Comparison of ENCODE assay signal across 24 cellular contexts in genomic region chr11:91178366-91178765, GRCh38.
"Had no signal": no experiment of that assay in that cellular context is flagged by ENCODE, and none has a peak within 500 bp of the region (broad histone marks: within the 10 kb centered on the region; RNA-seq: fewer than 3 reads in every experiment).

No MANE protein-coding gene starts in this region.

- H3K27ac ChIP-seq: SJCRH30, VCaP had no signal

- H3K27me3 ChIP-seq: SJCRH30 had no signal

- H3K4me1 ChIP-seq: SJCRH30 had no signal

- H3K9me3 ChIP-seq: SJCRH30 had no signal

- H3K36me3 ChIP-seq: SJCRH30 had no signal

- H3K4me3 ChIP-seq: SJCRH30 had no signal

- DNase-seq: activated CD4-positive, alpha-beta memory T cell treated with anti-CD3 and anti-CD28 coated beads for 36 hours; activated CD4-positive, alpha-beta T cell treated with anti-CD3 and anti-CD28 coated beads, Interleukin-2, amount 10 ng/mL, durations not matched to agents 7 days and 5 days; activated CD4-positive, CD25-positive, alpha-beta regulatory T cell; activated CD8-positive, alpha-beta memory T cell treated with anti-CD3 and anti-CD28 coated beads for 24 hours; activated effector memory CD4-positive, alpha-beta T cell treated with anti-CD3 and anti-CD28 coated beads, Interleukin-2, amount 50 U/mL, for 16 hours; activated naive CD4-positive, alpha-beta T cell treated with Interleukin-2 at 50 U/mL for 16 hours; activated naive CD8-positive, alpha-beta T cell treated with anti-CD3 and anti-CD28 coated beads, Interleukin-2, amount 50 U/mL, for 24 hours; activated T-cell treated with anti-CD3 and anti-CD28 coated beads, Interleukin-2, amount 50 U/mL, for 4 hours; caudate nucleus; NCI-H1048; NCI-H1417; NCI-H1930; NCI-H2171; NCI-H2227 treated with DMSO at 0.1 percent for 48 hours; NCI-H510A; NCI-H526 treated with DMSO at 0.1 percent for 48 hours; NK-92 treated with Interleukin-12 subunit alpha and Interleukin-12 subunit beta, amount 100 ng/mL, for 24 hours; OCI-M1; Right ventricle myocardium superior; RPMI8226; SJCRH30; T-helper 17 cell; T1000 had no signal
